Comparison of ENCODE assay signal across 11 cellular contexts in genomic region chr5:136073714-136074113, GRCh38. TPM values are rescaled to one million over a fixed set of nuclear protein-coding genes. Genes with fewer than 3 reads are reported as not detected.
DNase-seq lines count a peak whose midpoint lies in the region; ATAC-seq, FAIRE-seq and TF ChIP-seq lines count a peak whose summit lies in the region.
"Had no signal": no experiment of that assay in that cellular context is flagged by ENCODE, and none has a peak within 500 bp of the region (broad histone marks: within the 10 kb centered on the region; RNA-seq: fewer than 3 reads in every experiment).

No MANE protein-coding gene starts in this region.

- TF ChIP-seq CTCF in coronary artery (IDR thresholded peaks at IDR 0.05) = no peak

- intact Hi-C loops in left ventricle myocardium superior (cut with micrococcal nuclease) = no loop called here

- H3K4me3 ChIP-seq in coronary artery = no peak overlapping the region
- H3K4me3 ChIP-seq: neural progenitor cell had no signal

- DNase-seq in GM18507 (ENCODE audit: extremely low spot score, insufficient read length, low read depth) (no peak), NAMALWA (ENCODE audit: low spot score) (peak; percentile 14), left ventricle myocardium superior (no peak), coronary artery (ENCODE audit: low spot score) (no peak), cerebellum (ENCODE audit: low spot score) (no peak)
- DNase-seq in stimulated activated CD4-positive, alpha-beta T cell treated with anti-CD3 and anti-CD28 coated beads, Interleukin-15, amount 100 ng/mL, for 24 hours = no peak
- DNase-seq: CD4-positive, alpha-beta T cell; foreskin fibroblast had no signal

- FAIRE-seq in GM18507 (lab: Jason Lieb, UNC) = peak; percentile 67

- ATAC-seq in GM19468 (IDR thresholded peaks at IDR 0.05; ENCODE audit: extremely low read depth, unreplicated experiment) = peak; percentile 76
- peak; percentile 66 for ATAC-seq in HG02938 (IDR thresholded peaks at IDR 0.05; ENCODE audit: unreplicated experiment)
- ATAC-seq in left ventricle myocardium superior = no peak

- no peak overlapping the region for H3K27ac ChIP-seq in coronary artery
- H3K27ac ChIP-seq: neural progenitor cell had no signal

RNA-seq across cellular contexts. Expression of gene TGFBI, which starts 44.9 kb away (rescaled TPM):
- total RNA-seq in left ventricle myocardium superior = 47.6 TPM
- total RNA-seq in cerebellum = 23.3 TPM

RNA-seq across cellular contexts. Expression of gene SMAD5, which starts 58.9 kb away (rescaled TPM):
- total RNA-seq in left ventricle myocardium superior = 41.7 TPM
- total RNA-seq in cerebellum = 61.1 TPM
